Comparison of ENCODE assay signal across 8 cellular contexts in genomic region chr2:54723300-54724149, GRCh38.
DNase-seq lines count a peak whose midpoint lies in the region; ATAC-seq and FAIRE-seq lines count a peak whose summit lies in the region.

TSS of gene EML6 (plus strand) at chr2:54723662. CDS start at chr2:54725062, 1,400 bp downstream.

- peak; percentile 24 for FAIRE-seq in islet of Langerhans (lab: Jason Lieb, UNC)

- DNase-seq in AG08396 (ENCODE audit: low spot score) (peak; percentile 98), NCI-H345 (lab: John Stamatoyannopoulos, UW) (peak; percentile 99), cerebellar cortex (ENCODE audit: low spot score) (peak; percentile 99)
- DNase-seq in activated CD4-positive, CD25-positive, alpha-beta regulatory T cell treated with anti-CD3 and anti-CD28 coated beads, Interleukin-2, amount 50 U/mL, for 16 hours (ENCODE audit: low read depth, low spot score), result peak; percentile 95
- peak; percentile 96 for DNase-seq in stimulated activated CD4-positive, alpha-beta T cell treated with anti-CD3 and anti-CD28 coated beads, Interleukin-12 subunit alpha, Interleukin-12 subunit beta, amount 100 ng/mL, for 4 hours

- ATAC-seq in GM18909 (IDR thresholded peaks at IDR 0.05; ENCODE audit: poor library complexity, unreplicated experiment) (peak; percentile 99), HG03280 (IDR thresholded peaks at IDR 0.05; ENCODE audit: unreplicated experiment) (peak; percentile 99)

Comparison
In these comparisons a context has a peak if more than half of its experiments do, and no peak if none do; other contexts are left out.
1. Peak in every context shown above with its lines: DNase-seq and ATAC-seq.